In genomic region chr6:136158398-136158797, GRCh38 we compare ENCODE assay signal across 19 cellular contexts.
A peak's percentile ranks its signal among the peaks of the same experiment; 100 is the strongest.
DNase-seq lines count a peak whose midpoint lies in the region; ATAC-seq and TF ChIP-seq lines count a peak whose summit lies in the region.
"Had no signal": no experiment of that assay in that cellular context is flagged by ENCODE, and none has a peak within 500 bp of the region (broad histone marks: within the 10 kb centered on the region; RNA-seq: fewer than 3 reads in every experiment).

No MANE protein-coding gene starts in this region.

- no peak overlapping the region for H3K4me3 Mint-ChIP-seq in immature natural killer cell
- H3K4me3 Mint-ChIP-seq: activated naive CD8-positive, alpha-beta T cell; endodermal cell; T-helper 17 cell had no signal

- no peak for ATAC-seq in HG03442 (IDR thresholded peaks at IDR 0.05; ENCODE audit: unreplicated experiment)
- ATAC-seq: T-helper 17 cell had no signal

- H3K27ac Mint-ChIP-seq in immature natural killer cell = no peak overlapping the region
- H3K27ac Mint-ChIP-seq: activated naive CD8-positive, alpha-beta T cell; endodermal cell; T-helper 17 cell had no signal

- H3K9me3 ChIP-seq in right atrium auricular region = no peaks in the 10 kb centered on the region
- H3K9me3 ChIP-seq: tibial nerve had no signal

- peaks cover 7% of the 10 kb centered on the region for H3K36me3 ChIP-seq in right atrium auricular region

- peak overlapping the region; percentile 22 to 71 for H3K27ac ChIP-seq in right atrium auricular region
- H3K27ac ChIP-seq: RWPE1, tibial nerve had no signal

- no peaks in the 10 kb centered on the region for H3K9me3 Mint-ChIP-seq in immature natural killer cell
- H3K9me3 Mint-ChIP-seq: endodermal cell had no signal

- DNase-seq in DMS79 (lab: John Stamatoyannopoulos, UW) = peak; percentile 17
- peak; percentile 15 for DNase-seq in astrocyte of the hippocampus (ENCODE audit: low read depth, low spot score)
- DNase-seq in right atrium auricular region (ENCODE audit: low spot score) = peak; percentile 73
- peak; percentile 22 for DNase-seq in renal cortical epithelial cell (ENCODE audit: low read depth)
- DNase-seq in stimulated activated CD8-positive, alpha-beta memory T cell treated with anti-CD3 and anti-CD28 coated beads, Interleukin-4, amount 100 ng/mL, for 48 hours = no peak
- no peak for DNase-seq in activated gamma-delta T cell (lab: John Stamatoyannopoulos, UW)
- no peak for DNase-seq in immature natural killer cell
- DNase-seq: activated CD4-positive, alpha-beta T cell treated with anti-CD3 and anti-CD28 coated beads for 1 hour; DMS 273 treated with DMSO at 0.1 percent for 48 hours; endodermal cell; Karpas-422; NCI-H1694 treated with DMSO at 0.1 percent for 48 hours; NCI-H69; stimulated activated CD4-positive, alpha-beta T cell treated with anti-CD3 and anti-CD28 coated beads, Interleukin-2, amount 100 ng/mL, for 48 hours; T-helper 17 cell had no signal

- TF ChIP-seq CTCF in right atrium auricular region (IDR thresholded peaks at IDR 0.05) = peak in 1 of 2 donors; percentile 40

- H3K4me1 Mint-ChIP-seq in immature natural killer cell = no peaks in the 10 kb centered on the region
- H3K4me1 Mint-ChIP-seq: T-helper 17 cell had no signal

- H3K27me3 Mint-ChIP-seq in immature natural killer cell (ENCODE audit: low read depth in 3 of 3) = peaks cover 0 to 2% (median 2%) of the 10 kb centered on the region in 3 donors
- H3K27me3 Mint-ChIP-seq: activated naive CD8-positive, alpha-beta T cell had no signal

- H3K27me3 ChIP-seq in right atrium auricular region = no peaks in the 10 kb centered on the region
- H3K27me3 ChIP-seq: tibial nerve had no signal

- H3K4me3 ChIP-seq in right atrium auricular region = no peak overlapping the region
- H3K4me3 ChIP-seq: tibial nerve had no signal

- H3K4me1 ChIP-seq in right atrium auricular region = peaks cover 0 to 30% of the 10 kb centered on the region in 2 donors

- H3K36me3 Mint-ChIP-seq in immature natural killer cell = no peaks in the 10 kb centered on the region
- H3K36me3 Mint-ChIP-seq: activated naive CD8-positive, alpha-beta T cell had no signal

Comparison
In these comparisons a context has a peak if more than half of its experiments do, and no peak if none do; other contexts are left out.
1. DNase-seq: peak in DMS79 (single experiment), astrocyte of the hippocampus (single experiment), right atrium auricular region (single experiment) and renal cortical epithelial cell (single experiment); none in stimulated activated CD8-positive, alpha-beta memory T cell treated with anti-CD3 and anti-CD28 coated beads, Interleukin-4, amount 100 ng/mL, for 48 hours (single experiment), activated gamma-delta T cell (single experiment) and immature natural killer cell (0 of 3).